Comparison of ENCODE assay signal across 9 cellular contexts in genomic region chrX:17656035-17656418, GRCh38.
DNase-seq lines count a peak whose midpoint lies in the region; ATAC-seq, FAIRE-seq and TF ChIP-seq lines count a peak whose summit lies in the region.
"Had no signal": no experiment of that assay in that cellular context is flagged by ENCODE, and none has a peak within 500 bp of the region (broad histone marks: within the 10 kb centered on the region; RNA-seq: fewer than 3 reads in every experiment).

No MANE protein-coding gene starts in this region.

- no peaks in the 10 kb centered on the region for H3K79me2 ChIP-seq in endothelial cell of umbilical vein (ENCODE audit: control insufficient read depth, insufficient read depth, low read length)

- H3K9me3 Mint-ChIP-seq in neural crest cell = no peaks in the 10 kb centered on the region

- TF ChIP-seq POLR2A in endothelial cell of umbilical vein (IDR thresholded peaks at IDR 0.05; ENCODE audit: low read depth, low read length) = no peak

- peaks cover 77% of the 10 kb centered on the region for H3K27me3 Mint-ChIP-seq in neural crest cell (ENCODE audit: low read depth)

- DNase-seq in AG20443 (ENCODE audit: low spot score) = peak; percentile 11
- DNase-seq in MG63 = peak; percentile 2
- DNase-seq in endothelial cell of umbilical vein (ENCODE audit: low read depth, low spot score) = no peak
- no peak for DNase-seq in neural crest cell (ENCODE audit: low read depth, low spot score)
- DNase-seq in EL = no peak
- DNase-seq in hypothalamus (lab: John Stamatoyannopoulos, UW) = no peak
- DNase-seq: NCI-H1694 had no signal

- H3K36me3 ChIP-seq in MG63 (no peaks in the 10 kb centered on the region), endothelial cell of umbilical vein (ENCODE audit: control insufficient read depth in 2 of 2, extremely low read depth in 1 of 2, insufficient read depth in 2 of 2, low read length in 2 of 2) (no peaks in the 10 kb centered on the region)

- H3K9me1 ChIP-seq in endothelial cell of umbilical vein (replicated peaks; ENCODE audit: control insufficient read depth, extremely low read depth, insufficient read depth, low read length) = no peaks in the 10 kb centered on the region

- CTCF ChIA-PET in endothelial cell of umbilical vein (lab: Charles Lee) = interaction anchor here (1.5 kb wide), 1 partner anchor 26 kb away, joined by 4 read pairs; no protein-coding TSS in a partner anchor

- H3K4me3 ChIP-seq in MG63 = no peak overlapping the region
- H3K4me3 ChIP-seq in endothelial cell of umbilical vein (replicated peaks in 1 of 3; ENCODE audit: insufficient read depth in 1 of 3, low read depth in 1 of 3, low read length in 3 of 3) = peak overlapping the region in 1 of 3 experiments; percentile 30

- H3K27me3 ChIP-seq in MG63 (no peaks in the 10 kb centered on the region; the same call in 1 of the 2 replicates), endothelial cell of umbilical vein (ENCODE audit: control insufficient read depth in 2 of 2, insufficient read depth in 2 of 2, low read length in 2 of 2) (peaks cover 0 to 9% of the 10 kb centered on the region in 2 experiments)

- H3K4me1 ChIP-seq in endothelial cell of umbilical vein (ENCODE audit: control insufficient read depth, extremely low read depth, insufficient read depth, low read length) = no peaks in the 10 kb centered on the region

- no peaks in the 10 kb centered on the region for H3K36me3 Mint-ChIP-seq in neural crest cell (ENCODE audit: low read depth)

- no peak for TF ChIP-seq CTCF in endothelial cell of umbilical vein (IDR thresholded peaks at IDR 0.05; ENCODE audit: extremely low read depth in 1 of 2, insufficient read depth in 1 of 2, low read depth in 1 of 2, low read length in 2 of 2)
- no peak for TF ChIP-seq CTCF in neural crest cell (conservative IDR thresholded peaks at IDR 0.05)

- no peak for FAIRE-seq in endothelial cell of umbilical vein (lab: Jason Lieb, UNC)

- POLR2A ChIA-PET in endothelial cell of umbilical vein (lab: Charles Lee) = no interaction called here

- H3K4me2 ChIP-seq in endothelial cell of umbilical vein (ENCODE audit: insufficient read depth, low read length) = peak overlapping the region; percentile 47

- H3K9me3 ChIP-seq in MG63 = no peaks in the 10 kb centered on the region
- H3K9me3 ChIP-seq in endothelial cell of umbilical vein (replicated peaks; ENCODE audit: control insufficient read depth, insufficient read depth, low read length) = no peaks in the 10 kb centered on the region

- H3K4me1 Mint-ChIP-seq in neural crest cell = peaks cover 16% of the 10 kb centered on the region

- no peak overlapping the region for H3K9ac ChIP-seq in endothelial cell of umbilical vein (replicated peaks; ENCODE audit: extremely low read depth, insufficient read depth, low read length)

- dilution Hi-C loops in endothelial cell of umbilical vein (cut with MboI; ENCODE audit: extremely low pct_ligation_motif_present, low sequenced_read_pairs) = no loop called here

- H3K27ac ChIP-seq in endothelial cell of umbilical vein (ENCODE audit: insufficient read depth, low read depth, low read length) = no peak overlapping the region

- intact Hi-C loops in endothelial cell of umbilical vein (cut with micrococcal nuclease) = no loop called here

- peak overlapping the region; percentile 88 for H3K4me3 Mint-ChIP-seq in neural crest cell

- no peak overlapping the region for H3K27ac Mint-ChIP-seq in neural crest cell (ENCODE audit: unreplicated experiment)

- H4K20me1 ChIP-seq in endothelial cell of umbilical vein (replicated peaks; ENCODE audit: control insufficient read depth, extremely low read depth, insufficient read depth, low read length) = no peaks in the 10 kb centered on the region

- no peak for ATAC-seq in HG03280 (IDR thresholded peaks at IDR 0.05; ENCODE audit: unreplicated experiment)
- ATAC-seq in GM18868 (IDR thresholded peaks at IDR 0.05; ENCODE audit: unreplicated experiment) = no peak

- BruUV-seq in endothelial cell of umbilical vein (replicated peaks; lab: Mats Ljungman, UMichigan) = no TSS peak

- H2AFZ ChIP-seq in endothelial cell of umbilical vein (ENCODE audit: low read depth, low read length) = peak overlapping the region; percentile 62

TF ChIP-seq in endothelial cell of umbilical vein, 7 proteins besides CTCF, POLR2A, EP300 and RAD21:
- TF ChIP-seq GATA2 (IDR thresholded peaks at IDR 0.05; ENCODE audit: insufficient read depth, insufficient read length, low read depth, low read length) (no peak), POLR2AphosphoS5 (IDR thresholded peaks at IDR 0.05; ENCODE audit: insufficient read depth, low read depth, low read length) (no peak), JUN (IDR thresholded peaks at IDR 0.05; ENCODE audit: borderline replicate concordance, insufficient read depth, insufficient read length, low read depth) (no peak), MAX (IDR thresholded peaks at IDR 0.05; ENCODE audit: insufficient read depth, insufficient read length) (no peak), FOS (IDR thresholded peaks at IDR 0.05; ENCODE audit: borderline replicate concordance, insufficient read depth, low read length) (no peak), MYC (IDR thresholded peaks at IDR 0.05; ENCODE audit: low read depth, low read length) (no peak), EZH2 (IDR thresholded peaks at IDR 0.05; ENCODE audit: borderline replicate concordance, low read depth, low read length, severe bottlenecking) (no peak)

Comparison
In these comparisons a context has a peak if more than half of its experiments do, and no peak if none do; other contexts are left out.
1. DNase-seq: peak in AG20443 (single experiment) and MG63 (single experiment); none in endothelial cell of umbilical vein (single experiment), neural crest cell (single experiment), EL (single experiment) and hypothalamus (0 of 51).